12 cellular contexts compared by ENCODE assay signal in genomic region chr9:38233796-38234355, GRCh38.
A peak's percentile ranks its signal among the peaks of the same experiment; 100 is the strongest.
DNase-seq lines count a peak whose midpoint lies in the region; ATAC-seq, FAIRE-seq and TF ChIP-seq lines count a peak whose summit lies in the region.
"Had no signal": no experiment of that assay in that cellular context is flagged by ENCODE, and none has a peak within 500 bp of the region (broad histone marks: within the 10 kb centered on the region; RNA-seq: fewer than 3 reads in every experiment).

No MANE protein-coding gene starts in this region.

- H3K27me3 ChIP-seq in Caco-2 (replicated peaks; ENCODE audit: control insufficient read depth, insufficient read depth, low read length) (no peaks in the 10 kb centered on the region), K562 (ENCODE audit: control insufficient read depth in 2 of 2, insufficient read depth in 2 of 2, low read length in 2 of 2) (peaks cover 34 to 50% of the 10 kb centered on the region in 2 experiments), upper lobe of right lung (no peaks in the 10 kb centered on the region)

- H3K36me3 Mint-ChIP-seq in Caco-2 (ENCODE audit: insufficient read depth, unreplicated experiment): peaks cover 10% of the 10 kb centered on the region
- H3K36me3 Mint-ChIP-seq: CD8-positive, alpha-beta memory T cell; IgD-negative memory B cell had no signal

- H3K27me3 Mint-ChIP-seq in Caco-2 (ENCODE audit: insufficient read depth, unreplicated experiment): no peaks in the 10 kb centered on the region

- CTCF ChIA-PET in Caco-2 (lab: Charles Lee) (interaction anchor here (0.6 kb wide), 1 partner anchor 62 kb away, joined by 3 read pairs; no protein-coding TSS in a partner anchor), K562 (lab: Yijun Ruan, JAX; ENCODE audit: low intra/inter-chr PET ratio) (no interaction called here)

- no peak overlapping the region for H3K27ac ChIP-seq in K562 (ENCODE audit: extremely low read depth, low read depth, low read length)
- no peak overlapping the region for H3K27ac ChIP-seq in upper lobe of right lung

- 2% methylated on average over 9 of the region's 9 CpGs for WGBS in K562 (ENCODE audit: insufficient coverage, low coverage, missing lambda C conversion rate)

- H3K9me3 Mint-ChIP-seq in Caco-2 (ENCODE audit: unreplicated experiment): peaks cover 4% of the 10 kb centered on the region
- H3K9me3 Mint-ChIP-seq: CD8-positive, alpha-beta memory T cell had no signal

- no peaks in the 10 kb centered on the region for H3K79me2 ChIP-seq in K562 (ENCODE audit: control insufficient read depth, insufficient read depth, low read length)

- TF ChIP-seq EP300 in K562 (IDR thresholded peaks at IDR 0.05; ENCODE audit: low read length): no peak

- H3K4me3 ChIP-seq in Caco-2 (ENCODE audit: low read depth, low read length) (no peak overlapping the region), K562 (no peak overlapping the region), upper lobe of right lung (no peak overlapping the region)

- no peak overlapping the region for H3K4me3 Mint-ChIP-seq in Caco-2 (ENCODE audit: unreplicated experiment)
- H3K4me3 Mint-ChIP-seq: CD8-positive, alpha-beta memory T cell had no signal

- H3K9me3 ChIP-seq in Caco-2 (no peaks in the 10 kb centered on the region), K562 (replicated peaks; ENCODE audit: control insufficient read depth, insufficient read depth, low read depth, low read length) (no peaks in the 10 kb centered on the region), upper lobe of right lung (no peaks in the 10 kb centered on the region)

- peak overlapping the region; percentile 58 for H3K27ac Mint-ChIP-seq in Caco-2 (ENCODE audit: unreplicated experiment)
- H3K27ac Mint-ChIP-seq: CD8-positive, alpha-beta memory T cell; IgD-negative memory B cell had no signal

- DNase-seq in Caco-2: no peak
- no peak for DNase-seq in K562 (ENCODE audit: extremely low read depth in 1 of 4, low spot score in 3 of 4)
- DNase-seq in mesenteric fat pad (ENCODE audit: low spot score): peak; percentile 53
- DNase-seq in upper lobe of right lung: peak; percentile 19
- DNase-seq in HUDEP-2 (lab: John Stamatoyannopoulos, UW; ENCODE audit: unreplicated experiment in 76 of 76): no peak
- DNase-seq in NCI-H2029 (lab: John Stamatoyannopoulos, UW): no peak
- no peak for DNase-seq in DMS 273 (lab: John Stamatoyannopoulos, UW; ENCODE audit: unreplicated experiment)
- DNase-seq: CD8-positive, alpha-beta memory T cell; DMS 273 treated with DMSO at 0.1 percent for 48 hours had no signal

- H3K9me1 ChIP-seq in K562 (ENCODE audit: control insufficient read depth, insufficient read depth, low read length): no peaks in the 10 kb centered on the region

- H4K20me1 ChIP-seq in K562 (replicated peaks; ENCODE audit: control insufficient read depth, insufficient read depth, low read length): peaks cover 10% of the 10 kb centered on the region; the same call in 1 of the 2 replicates

- intact Hi-C loops in Caco-2 (cut with micrococcal nuclease; ENCODE audit: unreplicated experiment) (no loop called here), K562 (cut with micrococcal nuclease) (no loop called here), upper lobe of right lung (cut with DNase I) (no loop called here)

- TF ChIP-seq POLR2A in K562 (conservative IDR thresholded peaks at IDR 0.05): no peak

- no TSS peak for BruUV-seq in Caco-2 (replicated peaks; lab: Mats Ljungman, UMichigan)
- BruUV-seq in K562 (replicated peaks; lab: Mats Ljungman, UMichigan): no TSS peak

- TF ChIP-seq RAD21 in K562 (CRISPR knock-in tag; conservative IDR thresholded peaks at IDR 0.05 in 1 of 2, IDR thresholded peaks at IDR 0.05 in 1 of 2): no peak

- no peak overlapping the region for H3K9ac ChIP-seq in K562 (ENCODE audit: insufficient read depth in 1 of 2, low read depth in 2 of 2, low read length in 2 of 2)

- POLR2A ChIA-PET in Caco-2 (lab: Charles Lee): no interaction called here
- POLR2A ChIA-PET in K562 (lab: Yijun Ruan, JAX): interaction anchor here (0.7 to 1.5 kb wide), 2 partner anchors 41 to 111 kb away, joined by 3 read pairs; no protein-coding TSS in a partner anchor

- no peak overlapping the region for H3K4me2 ChIP-seq in K562 (ENCODE audit: insufficient read depth, low read length)

- peaks cover 43% of the 10 kb centered on the region for H3K4me1 ChIP-seq in Caco-2
- H3K4me1 ChIP-seq in K562 (replicated peaks in 1 of 2; ENCODE audit: control insufficient read depth in 2 of 2, insufficient read depth in 2 of 2, low read length in 2 of 2): no peaks in the 10 kb centered on the region
- no peaks in the 10 kb centered on the region for H3K4me1 ChIP-seq in upper lobe of right lung

- TF ChIP-seq CTCF in Caco-2 (IDR thresholded peaks at IDR 0.05; ENCODE audit: insufficient read depth in 1 of 2, low read depth in 1 of 2, low read length in 1 of 2, severe bottlenecking in 1 of 2, unreplicated experiment in 1 of 2): no peak
- TF ChIP-seq CTCF in K562 (IDR thresholded peaks at IDR 0.05 in 2 of 3, conservative IDR thresholded peaks at IDR 0.05 in 1 of 3; ENCODE audit: insufficient read depth in 2 of 3, low read depth in 1 of 3, low read length in 3 of 3): no peak
- TF ChIP-seq CTCF in upper lobe of right lung (IDR thresholded peaks at IDR 0.05): no peak

- H3K4me1 Mint-ChIP-seq in Caco-2 (ENCODE audit: low read depth, unreplicated experiment): peaks cover 18% of the 10 kb centered on the region
- H3K4me1 Mint-ChIP-seq: CD8-positive, alpha-beta memory T cell had no signal

- no peak for FAIRE-seq in K562 (lab: Jason Lieb, UNC)
- FAIRE-seq: H54 had no signal

- H2AFZ ChIP-seq in K562 (ENCODE audit: low read depth, low read length): no peak overlapping the region

- ATAC-seq in K562 (no peak), upper lobe of right lung (no peak)
- ATAC-seq: HCT116 had no signal

- H3K36me3 ChIP-seq in Caco-2 (ENCODE audit: control insufficient read depth, insufficient read depth, low read length) (no peaks in the 10 kb centered on the region), K562 (ENCODE audit: control insufficient read depth, insufficient read depth, low read length) (no peaks in the 10 kb centered on the region), upper lobe of right lung (no peaks in the 10 kb centered on the region)

- in situ Hi-C loops in K562 (cut with MboI): no loop called here

TF ChIP-seq in K562, 482 proteins besides CTCF, POLR2A, EP300 and RAD21:
- TF ChIP-seq RBM25 (IDR thresholded peaks at IDR 0.05; ENCODE audit: low read depth, low read length, severe bottlenecking) (peak; percentile 39), SMARCC2 (IDR thresholded peaks at IDR 0.05; ENCODE audit: low read depth) (no peak)

Comparison
In these comparisons a context has a peak if more than half of its experiments do, and no peak if none do; other contexts are left out.
1. DNase-seq: peak in mesenteric fat pad (single experiment) and upper lobe of right lung (single experiment); none in Caco-2 (0 of 2), K562 (0 of 4), HUDEP-2 (0 of 76), NCI-H2029 (single experiment) and DMS 273 (single experiment).